17 cellular contexts compared by ENCODE assay signal in genomic region chr10:126133906-126134703, GRCh38.
A peak's percentile ranks its signal among the peaks of the same experiment; 100 is the strongest.
DNase-seq lines count a peak whose midpoint lies in the region; ATAC-seq and TF ChIP-seq lines count a peak whose summit lies in the region.
"Had no signal": no experiment of that assay in that cellular context is flagged by ENCODE, and none has a peak within 500 bp of the region (broad histone marks: within the 10 kb centered on the region; RNA-seq: fewer than 3 reads in every experiment).

No MANE protein-coding gene starts in this region.

- peak overlapping the region; percentile 23 for H3K27ac ChIP-seq in caudate nucleus (ENCODE audit: low read depth, low read length)

- peak; percentile 63 for DNase-seq in AG08396 (ENCODE audit: low spot score)
- peak; percentile 49 for DNase-seq in LHCN-M2 (ENCODE audit: low read depth)
- no peak for DNase-seq in caudate nucleus (lab: John Stamatoyannopoulos, UW)
- DNase-seq in kidney tubule cell (ENCODE audit: low spot score), result peak; percentile 85
- DNase-seq in midbrain (lab: John Stamatoyannopoulos, UW), result no peak
- DNase-seq in osteocyte (ENCODE audit: extremely low spot score, unreplicated experiment), result no peak
- DNase-seq in posterior cingulate gyrus, result no peak
- DNase-seq: activated CD8-positive, alpha-beta memory T cell treated with anti-CD3 and anti-CD28 coated beads, Interleukin-2, amount 10 ng/mL, durations not matched to agents 7 days and 5 days; activated naive CD8-positive, alpha-beta T cell treated with anti-CD3 and anti-CD28 coated beads, Interleukin-2, amount 10 ng/mL, durations not matched to agents 7 days and 5 days; C1 segment of cervical spinal cord; NCI-H1436; NCI-H526 treated with DMSO at 0.1 percent for 48 hours; stimulated activated CD4-positive, alpha-beta T cell treated with anti-CD3 and anti-CD28 coated beads, Interleukin-1b, Interleukin-23, amount 100 ng/mL, for 48 hours had no signal

- ATAC-seq in HG02840 (IDR thresholded peaks at IDR 0.05; ENCODE audit: low FRiP score, unreplicated experiment), result no peak
- ATAC-seq: activated CD8-positive, alpha-beta memory T cell treated with anti-CD3 and anti-CD28 coated beads, Interleukin-2, amount 10 ng/mL, durations not matched to agents 7 days and 5 days; HepG2; Right ventricle myocardium inferior had no signal

- H3K4me3 Mint-ChIP-seq in osteocyte (ENCODE audit: unreplicated experiment), result no peak overlapping the region
- H3K4me3 Mint-ChIP-seq: activated CD8-positive, alpha-beta memory T cell treated with anti-CD3 and anti-CD28 coated beads, Interleukin-2, amount 10 ng/mL, durations not matched to agents 7 days and 5 days; activated naive CD8-positive, alpha-beta T cell treated with anti-CD3 and anti-CD28 coated beads, Interleukin-2, amount 10 ng/mL, durations not matched to agents 7 days and 5 days had no signal

- H3K27me3 Mint-ChIP-seq in osteocyte (ENCODE audit: unreplicated experiment), result no peaks in the 10 kb centered on the region
- H3K27me3 Mint-ChIP-seq: activated CD8-positive, alpha-beta memory T cell treated with anti-CD3 and anti-CD28 coated beads, Interleukin-2, amount 10 ng/mL, durations not matched to agents 7 days and 5 days; activated naive CD8-positive, alpha-beta T cell treated with anti-CD3 and anti-CD28 coated beads, Interleukin-2, amount 10 ng/mL, durations not matched to agents 7 days and 5 days had no signal

- intact Hi-C loops in posterior cingulate gyrus (cut with DNase I), result no loop called here

- H3K27ac Mint-ChIP-seq in osteocyte (ENCODE audit: unreplicated experiment), result no peak overlapping the region
- H3K27ac Mint-ChIP-seq: activated CD8-positive, alpha-beta memory T cell treated with anti-CD3 and anti-CD28 coated beads, Interleukin-2, amount 10 ng/mL, durations not matched to agents 7 days and 5 days; activated naive CD8-positive, alpha-beta T cell treated with anti-CD3 and anti-CD28 coated beads, Interleukin-2, amount 10 ng/mL, durations not matched to agents 7 days and 5 days; progenitor cell of endocrine pancreas had no signal

- TF ChIP-seq CTCF in osteocyte (IDR thresholded peaks at IDR 0.05), result no peak

- peaks cover 10% of the 10 kb centered on the region for H3K4me1 Mint-ChIP-seq in osteocyte (ENCODE audit: unreplicated experiment)

- H3K36me3 Mint-ChIP-seq in osteocyte (ENCODE audit: unreplicated experiment), result peaks cover 5% of the 10 kb centered on the region
- H3K36me3 Mint-ChIP-seq: activated CD8-positive, alpha-beta memory T cell treated with anti-CD3 and anti-CD28 coated beads, Interleukin-2, amount 10 ng/mL, durations not matched to agents 7 days and 5 days; activated naive CD8-positive, alpha-beta T cell treated with anti-CD3 and anti-CD28 coated beads, Interleukin-2, amount 10 ng/mL, durations not matched to agents 7 days and 5 days had no signal

- H3K9me3 Mint-ChIP-seq in osteocyte (ENCODE audit: unreplicated experiment), result no peaks in the 10 kb centered on the region

Comparison
In these comparisons a context has a peak if more than half of its experiments do, and no peak if none do; other contexts are left out.
1. DNase-seq: peak in AG08396 (single experiment), LHCN-M2 (single experiment) and kidney tubule cell (single experiment); none in caudate nucleus (0 of 61), midbrain (single experiment), osteocyte (single experiment) and posterior cingulate gyrus (0 of 10).